12 cellular contexts compared by ENCODE assay signal in genomic region chr5:141841376-141841775, GRCh38. TPM values are rescaled to one million over a fixed set of nuclear protein-coding genes. Genes with fewer than 3 reads are reported as not detected.
DNase-seq lines count a peak whose midpoint lies in the region; ATAC-seq and TF ChIP-seq lines count a peak whose summit lies in the region.
"Had no signal": no experiment of that assay in that cellular context is flagged by ENCODE, and none has a peak within 500 bp of the region (broad histone marks: within the 10 kb centered on the region; RNA-seq: fewer than 3 reads in every experiment).

No MANE protein-coding gene starts in this region.

- H3K27me3 ChIP-seq in right lobe of liver (no peaks in the 10 kb centered on the region), thymus (ENCODE audit: control insufficient read depth, insufficient read depth) (no peaks in the 10 kb centered on the region)

- H3K36me3 Mint-ChIP-seq in brain, result no peaks in the 10 kb centered on the region
- H3K36me3 Mint-ChIP-seq in activated naive CD4-positive, alpha-beta T cell treated with anti-CD3 and anti-CD28 coated beads for 36 hours (ENCODE audit: low read depth), result no peaks in the 10 kb centered on the region
- H3K36me3 Mint-ChIP-seq: activated CD8-positive, alpha-beta memory T cell treated with anti-CD3 and anti-CD28 coated beads, Interleukin-2, amount 10 ng/mL, durations not matched to agents 7 days and 5 days had no signal

- H3K9me3 Mint-ChIP-seq in brain, result no peaks in the 10 kb centered on the region
- no peaks in the 10 kb centered on the region for H3K9me3 Mint-ChIP-seq in activated naive CD4-positive, alpha-beta T cell treated with anti-CD3 and anti-CD28 coated beads for 36 hours

- CTCF ChIA-PET in activated naive CD4-positive, alpha-beta T cell treated with anti-CD3 and anti-CD28 coated beads for 36 hours (lab: Charles Lee), result interaction anchor here (1.3 kb wide), 1 partner anchor 37 kb away, joined by 3 read pairs; the partner anchor contains the start of gene PCDH1

- H3K9me3 ChIP-seq in right lobe of liver (no peaks in the 10 kb centered on the region), thymus (ENCODE audit: control insufficient read depth) (no peaks in the 10 kb centered on the region)

- WGBS in right lobe of liver (ENCODE audit: insufficient coverage, low coverage, low lambda C conversion rate, missing lambda C conversion rate), result 18% methylated on average over 3 of the region's 8 CpGs
- WGBS in thymus, result 89% methylated on average over 8 of the region's 8 CpGs

- no peak overlapping the region for H3K4me3 Mint-ChIP-seq in brain
- no peak overlapping the region for H3K4me3 Mint-ChIP-seq in activated naive CD4-positive, alpha-beta T cell treated with anti-CD3 and anti-CD28 coated beads for 36 hours
- H3K4me3 Mint-ChIP-seq: activated CD8-positive, alpha-beta memory T cell treated with anti-CD3 and anti-CD28 coated beads, Interleukin-2, amount 10 ng/mL, durations not matched to agents 7 days and 5 days had no signal

- intact Hi-C loops in right lobe of liver (cut with DNase I), result no loop called here
- intact Hi-C loops in activated naive CD4-positive, alpha-beta T cell treated with anti-CD3 and anti-CD28 coated beads for 36 hours (cut with micrococcal nuclease), result no loop called here

- H3K36me3 ChIP-seq in right lobe of liver, result no peaks in the 10 kb centered on the region
- H3K36me3 ChIP-seq in thymus (ENCODE audit: control insufficient read depth, insufficient read depth), result no peaks in the 10 kb centered on the region

- H3K4me1 Mint-ChIP-seq in brain, result peaks cover 97% of the 10 kb centered on the region
- peaks cover 17% of the 10 kb centered on the region for H3K4me1 Mint-ChIP-seq in activated naive CD4-positive, alpha-beta T cell treated with anti-CD3 and anti-CD28 coated beads for 36 hours (ENCODE audit: low read depth)

- peak; percentile 71 for DNase-seq in DMS 273 (lab: John Stamatoyannopoulos, UW; ENCODE audit: unreplicated experiment)
- DNase-seq in DMS 273 treated with DMSO at 0.1 percent for 48 hours (lab: John Stamatoyannopoulos, UW), result no peak
- peak; percentile 58 to 83 (median 83) for DNase-seq in right lobe of liver
- DNase-seq in foreskin fibroblast, result no peak
- DNase-seq in NCI-H526 treated with DMSO at 0.1 percent for 48 hours (lab: John Stamatoyannopoulos, UW), result no peak
- DNase-seq in activated naive CD4-positive, alpha-beta T cell treated with anti-CD3 and anti-CD28 coated beads for 36 hours, result no peak
- DNase-seq: 8988T; activated CD8-positive, alpha-beta memory T cell treated with anti-CD3 and anti-CD28 coated beads, Interleukin-2, amount 10 ng/mL, durations not matched to agents 7 days and 5 days; NCI-H187 treated with DMSO at 0.1 percent for 48 hours; stimulated activated CD4-positive, alpha-beta T cell treated with anti-CD3 and anti-CD28 coated beads, Interleukin-4, amount 100 ng/mL, for 4 hours had no signal

- H3K4me1 ChIP-seq in right lobe of liver (peaks cover 0 to 36% (median 8%) of the 10 kb centered on the region in 4 donors), thymus (ENCODE audit: control insufficient read depth, insufficient read depth, low read length) (peaks cover 78% of the 10 kb centered on the region)

- H3K27ac ChIP-seq in right lobe of liver (peak overlapping the region in 2 of 3 donors; percentile 32 to 60), thymus (ENCODE audit: low read depth) (no peak overlapping the region)

- H3K4me3 ChIP-seq in right lobe of liver (no peak overlapping the region), thymus (ENCODE audit: low read length) (peak overlapping the region; percentile 28), foreskin fibroblast (ENCODE audit: low read depth in 1 of 2, low read length in 2 of 2) (no peak overlapping the region)

- H3K27me3 Mint-ChIP-seq in brain, result no peaks in the 10 kb centered on the region
- H3K27me3 Mint-ChIP-seq in activated naive CD4-positive, alpha-beta T cell treated with anti-CD3 and anti-CD28 coated beads for 36 hours (ENCODE audit: low read depth), result peaks cover 2% of the 10 kb centered on the region

- peak overlapping the region in 4 of 5 experiments; percentile 5 to 83 (median 72) for H3K27ac Mint-ChIP-seq in brain
- H3K27ac Mint-ChIP-seq in activated naive CD4-positive, alpha-beta T cell treated with anti-CD3 and anti-CD28 coated beads for 36 hours, result no peak overlapping the region
- H3K27ac Mint-ChIP-seq: activated CD8-positive, alpha-beta memory T cell treated with anti-CD3 and anti-CD28 coated beads, Interleukin-2, amount 10 ng/mL, durations not matched to agents 7 days and 5 days had no signal

- TF ChIP-seq CTCF in brain (conservative IDR thresholded peaks at IDR 0.05), result no peak
- TF ChIP-seq CTCF in right lobe of liver (IDR thresholded peaks at IDR 0.05), result no peak
- TF ChIP-seq CTCF in foreskin fibroblast (IDR thresholded peaks at IDR 0.05; ENCODE audit: low read depth, low read length), result no peak

- TF ChIP-seq POLR2A in right lobe of liver (IDR thresholded peaks at IDR 0.05), result no peak

- peak; percentile 77 to 87 (median 85) for ATAC-seq in right lobe of liver
- ATAC-seq: activated CD8-positive, alpha-beta memory T cell treated with anti-CD3 and anti-CD28 coated beads, Interleukin-2, amount 10 ng/mL, durations not matched to agents 7 days and 5 days had no signal

RNA-seq across cellular contexts. Expression of gene PCDH1, which starts 36.8 kb away (rescaled TPM):
- 35.4 TPM for polyA plus RNA-seq in brain (ENCODE audit: insufficient read depth, low read depth, low replicate concordance)
- 10 to 100 TPM; 20.8 to 44.1 (median 29.4) TPM for total RNA-seq in right lobe of liver
- 5.1 TPM for polyA plus RNA-seq in thymus
- total RNA-seq in activated naive CD4-positive, alpha-beta T cell treated with anti-CD3 and anti-CD28 coated beads for 36 hours, result not detected
- total RNA-seq: activated CD8-positive, alpha-beta memory T cell treated with anti-CD3 and anti-CD28 coated beads, Interleukin-2, amount 10 ng/mL, durations not matched to agents 7 days and 5 days had no signal

Comparison
In these comparisons a context has a peak if more than half of its experiments do, and no peak if none do; other contexts are left out.
1. DNase-seq: peak in DMS 273 (single experiment) and right lobe of liver (3 of 3); none in DMS 273 treated with DMSO at 0.1 percent for 48 hours (single experiment), foreskin fibroblast (0 of 2), NCI-H526 treated with DMSO at 0.1 percent for 48 hours (single experiment) and activated naive CD4-positive, alpha-beta T cell treated with anti-CD3 and anti-CD28 coated beads for 36 hours (single experiment).
2. RNA of gene PCDH1, which starts 36.8 kb away (total RNA-seq): 20.8 to 44.1 TPM in right lobe of liver; not detected in activated naive CD4-positive, alpha-beta T cell treated with anti-CD3 and anti-CD28 coated beads for 36 hours; every median in the first group is over 10 times any median in the second.